Comparison of ENCODE assay signal across 20 cellular contexts in the genomic region with DNA sequence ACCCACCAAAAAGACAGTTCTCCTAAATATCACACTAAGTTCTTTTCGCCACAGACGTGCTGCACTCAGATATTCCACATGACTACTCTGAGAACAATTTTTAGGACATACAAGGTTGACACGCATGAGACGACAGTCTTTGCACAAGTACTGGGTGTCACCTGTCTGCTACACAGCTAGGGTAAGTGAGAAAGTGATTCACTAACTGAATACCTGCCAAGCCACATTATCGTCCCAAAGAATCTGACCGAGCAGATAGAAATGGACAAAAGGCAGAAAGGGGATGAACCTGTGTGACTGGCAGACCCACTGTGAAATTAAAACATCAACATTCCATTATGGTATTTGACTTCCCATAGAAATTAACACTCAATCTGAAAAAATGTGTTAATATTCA. TPM values are rescaled to one million over a fixed set of nuclear protein-coding genes. Genes with fewer than 3 reads are reported as not detected.
A peak's percentile ranks its signal among the peaks of the same experiment; 100 is the strongest.
DNase-seq lines count a peak whose midpoint lies in the region; ATAC-seq and TF ChIP-seq lines count a peak whose summit lies in the region.
"Had no signal": no experiment of that assay in that cellular context is flagged by ENCODE, and none has a peak within 500 bp of the region (broad histone marks: within the 10 kb centered on the region; RNA-seq: fewer than 3 reads in every experiment).

No MANE protein-coding gene starts in this region.

- no peak for ATAC-seq in GM19463 (IDR thresholded peaks at IDR 0.05; ENCODE audit: unreplicated experiment)
- ATAC-seq: foreskin keratinocyte; GM12878; stimulated activated naive B cell treated with anti-CD40 and anti-IgM and Interleukin-4, amounts not matched to agents 10 μg/mL and 1 μg/mL and 100 μg/mL, for 72 hours had no signal

- no peaks in the 10 kb centered on the region for H3K27me3 ChIP-seq in ovary
- no peaks in the 10 kb centered on the region for H3K27me3 ChIP-seq in MG63
- H3K27me3 ChIP-seq: foreskin keratinocyte had no signal

- TF ChIP-seq POLR2A in ovary (IDR thresholded peaks at IDR 0.05), result no peak

- intact Hi-C loops in ovary (cut with DNase I), result no loop called here

- DNase-seq in A172 (ENCODE audit: low spot score), result peak; percentile 74
- peak; percentile 39 for DNase-seq in LHCN-M2 (ENCODE audit: low read depth)
- peak; percentile 78 for DNase-seq in epithelial cell of esophagus (ENCODE audit: low read depth)
- DNase-seq in myocyte (ENCODE audit: low read depth), result peak; percentile 8
- DNase-seq in ovary, result no peak
- DNase-seq in MG63, result no peak
- no peak for DNase-seq in H4 (ENCODE audit: low spot score)
- DNase-seq: COR-L47; foreskin keratinocyte; NCI-H2107; NCI-H774; nucleus accumbens; stimulated activated naive B cell treated with anti-CD40 and anti-IgM and Interleukin-4, amounts not matched to agents 10 μg/mL and 1 μg/mL and 100 μg/mL, for 72 hours had no signal

- TF ChIP-seq CTCF in epithelial cell of esophagus (IDR thresholded peaks at IDR 0.05; ENCODE audit: insufficient read depth, low read depth, low read length, missing control alignments), result no peak
- TF ChIP-seq CTCF in ovary (IDR thresholded peaks at IDR 0.05), result no peak

- H3K36me3 ChIP-seq in ovary (no peaks in the 10 kb centered on the region), MG63 (peaks cover 78% of the 10 kb centered on the region)

- no peaks in the 10 kb centered on the region for H3K9me3 ChIP-seq in ovary
- H3K9me3 ChIP-seq in MG63, result no peaks in the 10 kb centered on the region
- H3K9me3 ChIP-seq: HAP-1 had no signal

- H3K4me3 ChIP-seq in epithelial cell of esophagus (ENCODE audit: low read length) (peak overlapping the region; percentile 32), ovary (no peak overlapping the region), MG63 (no peak overlapping the region)
- H3K4me3 ChIP-seq: GM12878, HAP-1 had no signal

- TF ChIP-seq EP300 in ovary (IDR thresholded peaks at IDR 0.05), result no peak

- no peak overlapping the region for H3K27ac ChIP-seq in ovary
- H3K27ac ChIP-seq: foreskin keratinocyte had no signal

- H3K4me1 ChIP-seq in ovary (ENCODE audit: insufficient read depth), result no peaks in the 10 kb centered on the region
- H3K4me1 ChIP-seq: HAP-1 had no signal

- WGBS in ovary, 3 donors, result 87 to 91% (median 88%) methylated on average over 6 of the region's 6 CpGs

RNA-seq across cellular contexts. Expression of a gene that starts 21.2 kb away (rescaled TPM):
- 34.6 and 45.0 TPM in 2 replicates for total RNA-seq in A172 (2014; rRNA removed; shearing (Covaris generic))
- 27.3 and 29.3 TPM in 2 replicates for total RNA-seq in LHCN-M2 (2014; rRNA removed)
- polyA plus RNA-seq in LHCN-M2 (2012), result 58.1 TPM
- 32.5 and 41.7 TPM in 2 replicates for total RNA-seq in myocyte
- polyA plus RNA-seq in myocyte (2012), result 60.6 TPM
- total RNA-seq in ovary, result 10 to 100 TPM; 33.0 to 83.2 (median 70.9) TPM
- polyA plus RNA-seq in ovary, result 100 to 1,000 TPM in 1 of 2 donors, 10 to 100 TPM in 1; 47.3 to 101 TPM
- 70.0 and 99.9 TPM in 2 replicates for total RNA-seq in MG63 (2014; rRNA removed; shearing (Covaris generic); ENCODE audit: low replicate concordance)
- total RNA-seq in H4 (2014; rRNA removed; shearing (Covaris generic)), result 37.3 and 39.7 TPM in 2 replicates

RNA-seq across cellular contexts. Expression of a gene that starts 23.5 kb away (rescaled TPM):
- 0.19 TPM in 1 of 2 replicates, not detected in the other for total RNA-seq in A172 (2014; rRNA removed; shearing (Covaris generic))
- total RNA-seq in LHCN-M2 (2014; rRNA removed) (0.13 TPM in 1 of 2 replicates, not detected in the other), myocyte (not detected in 2 replicates), ovary (under 1 TPM in 1 of 7 donors, not detected in 6; 0.34 TPM)
- polyA plus RNA-seq in LHCN-M2 (2012), result 0.12 TPM
- polyA plus RNA-seq in myocyte (2012), result 0.09 TPM
- polyA plus RNA-seq in ovary, result not detected
- not detected in 2 replicates for total RNA-seq in MG63 (2014; rRNA removed; shearing (Covaris generic); ENCODE audit: low replicate concordance)
- 0.14 TPM in 1 of 2 replicates, not detected in the other for total RNA-seq in H4 (2014; rRNA removed; shearing (Covaris generic))
- total RNA-seq: cardiac septum, mesenteric fat pad, RPMI7951 had no signal

RNA-seq across cellular contexts. Expression of a gene that starts 24.0 kb away (rescaled TPM):
- not detected in 2 replicates for total RNA-seq in A172 (2014; rRNA removed; shearing (Covaris generic))
- total RNA-seq in LHCN-M2 (2014; rRNA removed) (not detected in 2 replicates), myocyte (not detected in 2 replicates), ovary (1 to 10 TPM in 5 of 7 donors, under 1 TPM in 2; 0.33 to 7.2 (median 1.0) TPM)
- not detected for polyA plus RNA-seq in LHCN-M2 (2012)
- polyA plus RNA-seq in myocyte (2012), result not detected
- polyA plus RNA-seq in ovary, result under 1 TPM; 0.15 TPM
- total RNA-seq in MG63 (2014; rRNA removed; shearing (Covaris generic); ENCODE audit: low replicate concordance), result not detected in 2 replicates
- not detected in 2 replicates for total RNA-seq in H4 (2014; rRNA removed; shearing (Covaris generic))
- total RNA-seq: RPMI7951 had no signal
- polyA plus RNA-seq: GM12878 had no signal

RNA-seq across cellular contexts. Expression of a gene that starts 27.9 kb away (rescaled TPM):
- total RNA-seq in A172 (2014; rRNA removed; shearing (Covaris generic)), result not detected in 2 replicates
- total RNA-seq in LHCN-M2 (2014; rRNA removed) (not detected in 2 replicates), myocyte (not detected in 2 replicates), ovary (under 1 TPM in 3 of 7 donors, not detected in 4; 0.10 to 0.52 (median 0.34) TPM)
- 20.9 TPM for polyA plus RNA-seq in LHCN-M2 (2012)
- polyA plus RNA-seq in myocyte (2012), result 14.7 TPM
- polyA plus RNA-seq in ovary, result 1 to 10 TPM in 1 of 2 donors, not detected in 1; 1.1 TPM
- not detected in 2 replicates for total RNA-seq in MG63 (2014; rRNA removed; shearing (Covaris generic); ENCODE audit: low replicate concordance)
- not detected in 2 replicates for total RNA-seq in H4 (2014; rRNA removed; shearing (Covaris generic))
- total RNA-seq: cardiac septum, foreskin keratinocyte, G401, mesenteric fat pad, RPMI7951 had no signal

RNA-seq across cellular contexts. Expression of a gene that starts 50.4 kb away (rescaled TPM):
- 5.7 and 7.6 TPM in 2 replicates for total RNA-seq in A172 (2014; rRNA removed; shearing (Covaris generic))
- total RNA-seq in LHCN-M2 (2014; rRNA removed) (2.9 and 3.8 TPM in 2 replicates), myocyte (3.6 and 4.9 TPM in 2 replicates), ovary (1 to 10 TPM; 1.3 to 8.5 (median 5.5) TPM)
- 2.1 TPM for polyA plus RNA-seq in LHCN-M2 (2012)
- 6.2 TPM for polyA plus RNA-seq in myocyte (2012)
- polyA plus RNA-seq in ovary, result 10 to 100 TPM in 1 of 2 donors, 1 to 10 TPM in 1; 3.6 to 10.8 TPM
- 1.3 and 6.4 TPM in 2 replicates for total RNA-seq in MG63 (2014; rRNA removed; shearing (Covaris generic); ENCODE audit: low replicate concordance)
- total RNA-seq in H4 (2014; rRNA removed; shearing (Covaris generic)), result 0.49 and 1.9 TPM in 2 replicates

Comparison
In these comparisons a context has a peak if more than half of its experiments do, and no peak if none do; other contexts are left out.
1. DNase-seq: peak in A172 (single experiment), LHCN-M2 (single experiment), epithelial cell of esophagus (single experiment) and myocyte (single experiment); none in ovary (0 of 5), MG63 (single experiment) and H4 (single experiment).